Comparison of ENCODE assay signal across 7 cellular contexts in genomic region chr15:31372635-31373091, GRCh38. TPM values are rescaled to one million over a fixed set of nuclear protein-coding genes. Genes with fewer than 3 reads are reported as not detected.
DNase-seq lines count a peak whose midpoint lies in the region; ATAC-seq and TF ChIP-seq lines count a peak whose summit lies in the region.

No MANE protein-coding gene starts in this region.

- intact Hi-C loops in A673 (cut with micrococcal nuclease; ENCODE audit: unreplicated experiment) = no loop called here

- H3K36me3 Mint-ChIP-seq in HFFc6 (ENCODE audit: low read depth) = peaks cover 19% of the 10 kb centered on the region
- H3K36me3 Mint-ChIP-seq in activated T-cell treated with anti-CD3 and anti-CD28 coated beads, Interleukin-2, amount 50 U/mL, for 72 hours (ENCODE audit: insufficient read depth in 2 of 2) = peaks cover 9 to 36% of the 10 kb centered on the region in 2 donors

- H3K27me3 ChIP-seq in A673 (replicated peaks; ENCODE audit: insufficient read depth, low read depth, low read length, poor library complexity) = no peaks in the 10 kb centered on the region

- BruUV-seq in A673 (replicated peaks; lab: Mats Ljungman, UMichigan) = no TSS peak

- peak overlapping the region; percentile 61; the same call in 1 of the 2 replicates for H3K4me3 Mint-ChIP-seq in HFFc6
- no peak overlapping the region for H3K4me3 Mint-ChIP-seq in activated T-cell treated with anti-CD3 and anti-CD28 coated beads, Interleukin-2, amount 50 U/mL, for 72 hours

- CTCF ChIA-PET in A673 (lab: Charles Lee) = no interaction called here

- H3K9me3 ChIP-seq in A673 (ENCODE audit: low read depth, low read length, poor library complexity, severe bottlenecking) = no peaks in the 10 kb centered on the region

- H3K9me3 Mint-ChIP-seq in HFFc6 = peaks cover 4% of the 10 kb centered on the region
- H3K9me3 Mint-ChIP-seq in activated T-cell treated with anti-CD3 and anti-CD28 coated beads, Interleukin-2, amount 50 U/mL, for 72 hours = peaks cover 0 to 2% of the 10 kb centered on the region in 2 donors

- POLR2A ChIA-PET in A673 (lab: Charles Lee; ENCODE audit: low non-redundant PET) = no interaction called here

- ATAC-seq in HG02759 (IDR thresholded peaks at IDR 0.05; ENCODE audit: unreplicated experiment) = no peak
- ATAC-seq in activated T-cell treated with anti-CD3 and anti-CD28 coated beads, Interleukin-2, amount 50 U/mL, for 72 hours (replicated peaks in 1 of 2) = no peak

- TF ChIP-seq CTCF in HFFc6 (IDR thresholded peaks at IDR 0.05) (no peak), A673 (conservative IDR thresholded peaks at IDR 0.05; ENCODE audit: low read depth, low read length) (no peak)

- H3K4me1 Mint-ChIP-seq in HFFc6 (ENCODE audit: low read depth) = peaks cover 34% of the 10 kb centered on the region
- peaks cover 62% of the 10 kb centered on the region for H3K4me1 Mint-ChIP-seq in activated T-cell treated with anti-CD3 and anti-CD28 coated beads, Interleukin-2, amount 50 U/mL, for 72 hours (ENCODE audit: low read depth)

- DNase-seq in HFFc6 = peak; percentile 73
- peak; percentile 52 for DNase-seq in iPS DF 19.7 (ENCODE audit: low read depth, low spot score)
- peak; percentile 29 for DNase-seq in smooth muscle cell of the brain vasculature (ENCODE audit: low read depth, low spot score)
- DNase-seq in A673 (ENCODE audit: low spot score) = no peak
- DNase-seq in activated T-cell treated with anti-CD3 and anti-CD28 coated beads, Interleukin-2, amount 50 U/mL, for 72 hours = no peak

- peaks cover 3% of the 10 kb centered on the region; the same call in 1 of the 2 replicates for H3K27me3 Mint-ChIP-seq in HFFc6 (ENCODE audit: insufficient read depth)
- H3K27me3 Mint-ChIP-seq in activated T-cell treated with anti-CD3 and anti-CD28 coated beads, Interleukin-2, amount 50 U/mL, for 72 hours (ENCODE audit: low read depth) = no peaks in the 10 kb centered on the region

- no peaks in the 10 kb centered on the region for H3K36me3 ChIP-seq in A673 (ENCODE audit: insufficient read depth, low read length, poor library complexity, severe bottlenecking)

- H3K27ac ChIP-seq in angular gyrus (ENCODE audit: low read depth, low read length) (peak overlapping the region; percentile 22), A673 (ENCODE audit: low read depth, low read length, poor library complexity, severe bottlenecking) (no peak overlapping the region)

- no peaks in the 10 kb centered on the region for H3K4me1 ChIP-seq in A673 (ENCODE audit: insufficient read depth, low read length, poor library complexity, severe bottlenecking)

- no peak overlapping the region for H3K4me3 ChIP-seq in A673 (ENCODE audit: low read depth, low read length, poor library complexity, severe bottlenecking)

- H3K27ac Mint-ChIP-seq in HFFc6 = peak overlapping the region; percentile 43; the same call in 1 of the 2 replicates
- H3K27ac Mint-ChIP-seq in activated T-cell treated with anti-CD3 and anti-CD28 coated beads, Interleukin-2, amount 50 U/mL, for 72 hours = no peak overlapping the region

RNA-seq across cellular contexts. Expression of gene KLF13, which starts 46.0 kb away (rescaled TPM):
- total RNA-seq in HFFc6 (2021; fragmentation: NEBNext Ultra II Directional; extraction: Animal tissue kit (Norgen Biotek cat#: 25700)) = 10 to 100 TPM; 22.5 to 29.1 (median 23.5) TPM
- total RNA-seq in A673 (2021) = 22.1 and 23.5 TPM in 2 replicates
- 100 to 1,000 TPM; 260 to 273 TPM for total RNA-seq in activated T-cell treated with anti-CD3 and anti-CD28 coated beads, Interleukin-2, amount 50 U/mL, for 72 hours

Comparison
In these comparisons a context has a peak if more than half of its experiments do, and no peak if none do; other contexts are left out.
1. DNase-seq: peak in HFFc6 (single experiment), iPS DF 19.7 (single experiment) and smooth muscle cell of the brain vasculature (single experiment); none in A673 (single experiment) and activated T-cell treated with anti-CD3 and anti-CD28 coated beads, Interleukin-2, amount 50 U/mL, for 72 hours (0 of 2).
2. RNA of gene KLF13, which starts 46.0 kb away (total RNA-seq): 260 to 273 TPM in activated T-cell treated with anti-CD3 and anti-CD28 coated beads, Interleukin-2, amount 50 U/mL, for 72 hours; 22.5 to 29.1 TPM in HFFc6 and 22.1 to 23.5 TPM in A673; every median in the first group is over 4 times any median in the second.